Comparison of ENCODE assay signal across 1 cellular context in the genomic region with DNA sequence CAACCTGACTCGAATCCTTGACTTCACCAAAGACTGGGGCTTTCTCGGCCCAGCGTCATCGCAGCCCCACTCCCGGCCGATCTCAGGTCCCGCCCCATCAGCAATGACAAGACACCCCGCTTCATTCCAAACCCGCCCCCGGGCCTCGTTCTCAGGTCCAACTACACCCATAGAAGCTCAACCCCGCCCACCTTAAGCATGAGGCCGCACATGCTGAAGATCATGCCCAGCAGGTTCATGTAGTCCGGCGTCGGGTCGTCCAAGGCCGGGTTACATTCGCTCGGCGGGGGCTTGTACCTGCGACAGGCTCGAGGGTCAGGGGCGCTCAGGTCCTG.
TF ChIP-seq lines count a peak whose summit lies in the region.

No MANE protein-coding gene starts in this region.

TF ChIP-seq in HepG2, 621 proteins besides CTCF, POLR2A, EP300 and RAD21 (continued from another document):
- peak; percentile 44; the same call in 1 of the 2 replicates for TF ChIP-seq ZNF841 (CRISPR knock-in tag; IDR thresholded peaks at IDR 0.05; ENCODE audit: borderline replicate concordance)
- TF ChIP-seq ZIK1 (CRISPR knock-in tag; IDR thresholded peaks at IDR 0.05; ENCODE audit: borderline replicate concordance, low read depth), result 0 out of 2 replicates have a peak, but pooled peaks have one; percentile 23
- TF ChIP-seq MYC (CRISPR knock-in tag; IDR thresholded peaks at IDR 0.05; ENCODE audit: borderline replicate concordance), result peak; percentile 62; the same call in 1 of the 2 replicates
- no peak for TF ChIP-seq SKI (IDR thresholded peaks at IDR 0.05; ENCODE audit: partially characterized antibody)
- TF ChIP-seq, protein P1, sequence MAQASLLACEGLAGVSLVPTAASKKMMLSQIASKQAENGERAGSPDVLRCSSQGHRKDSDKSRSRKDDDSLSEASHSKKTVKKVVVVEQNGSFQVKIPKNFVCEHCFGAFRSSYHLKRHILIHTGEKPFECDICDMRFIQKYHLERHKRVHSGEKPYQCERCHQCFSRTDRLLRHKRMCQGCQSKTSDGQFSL (CRISPR knock-in tag; IDR thresholded peaks at IDR 0.05), result no peak
- TF ChIP-seq ZNF788 (CRISPR knock-in tag; IDR thresholded peaks at IDR 0.05; ENCODE audit: borderline replicate concordance), result no peak
- TF ChIP-seq RNF2 (conservative IDR thresholded peaks at IDR 0.05; ENCODE audit: low read depth), result peak; percentile 79; the same call in 1 of the 2 replicates
- TF ChIP-seq CHD2 (IDR thresholded peaks at IDR 0.05; ENCODE audit: low read depth, low read length), result no peak
- no peak for TF ChIP-seq MEIS2 (CRISPR knock-in tag; IDR thresholded peaks at IDR 0.05)
- TF ChIP-seq ZNF878 (CRISPR knock-in tag; IDR thresholded peaks at IDR 0.05), result no peak
- peak; percentile 48; the same call in 1 of the 2 replicates for TF ChIP-seq ZNF891 (CRISPR knock-in tag; IDR thresholded peaks at IDR 0.05)
- TF ChIP-seq ZNF780A (CRISPR knock-in tag; IDR thresholded peaks at IDR 0.05), result no peak
- TF ChIP-seq ZFP62 (CRISPR knock-in tag; IDR thresholded peaks at IDR 0.05), result no peak
- TF ChIP-seq, protein P2, sequence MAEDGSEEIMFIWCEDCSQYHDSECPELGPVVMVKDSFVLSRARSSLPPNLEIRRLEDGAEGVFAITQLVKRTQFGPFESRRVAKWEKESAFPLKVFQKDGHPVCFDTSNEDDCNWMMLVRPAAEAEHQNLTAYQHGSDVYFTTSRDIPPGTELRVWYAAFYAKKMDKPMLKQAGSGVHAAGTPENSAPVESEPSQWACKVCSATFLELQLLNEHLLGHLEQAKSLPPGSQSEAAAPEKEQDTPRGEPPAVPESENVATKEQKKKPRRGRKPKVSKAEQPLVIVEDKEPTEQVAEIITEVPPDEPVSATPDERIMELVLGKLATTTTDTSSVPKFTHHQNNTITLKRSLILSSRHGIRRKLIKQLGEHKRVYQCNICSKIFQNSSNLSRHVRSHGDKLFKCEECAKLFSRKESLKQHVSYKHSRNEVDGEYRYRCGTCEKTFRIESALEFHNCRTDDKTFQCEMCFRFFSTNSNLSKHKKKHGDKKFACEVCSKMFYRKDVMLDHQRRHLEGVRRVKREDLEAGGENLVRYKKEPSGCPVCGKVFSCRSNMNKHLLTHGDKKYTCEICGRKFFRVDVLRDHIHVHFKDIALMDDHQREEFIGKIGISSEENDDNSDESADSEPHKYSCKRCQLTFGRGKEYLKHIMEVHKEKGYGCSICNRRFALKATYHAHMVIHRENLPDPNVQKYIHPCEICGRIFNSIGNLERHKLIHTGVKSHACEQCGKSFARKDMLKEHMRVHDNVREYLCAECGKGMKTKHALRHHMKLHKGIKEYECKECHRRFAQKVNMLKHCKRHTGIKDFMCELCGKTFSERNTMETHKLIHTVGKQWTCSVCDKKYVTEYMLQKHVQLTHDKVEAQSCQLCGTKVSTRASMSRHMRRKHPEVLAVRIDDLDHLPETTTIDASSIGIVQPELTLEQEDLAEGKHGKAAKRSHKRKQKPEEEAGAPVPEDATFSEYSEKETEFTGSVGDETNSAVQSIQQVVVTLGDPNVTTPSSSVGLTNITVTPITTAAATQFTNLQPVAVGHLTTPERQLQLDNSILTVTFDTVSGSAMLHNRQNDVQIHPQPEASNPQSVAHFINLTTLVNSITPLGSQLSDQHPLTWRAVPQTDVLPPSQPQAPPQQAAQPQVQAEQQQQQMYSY (CRISPR knock-in tag; IDR thresholded peaks at IDR 0.05), result no peak
- no peak for TF ChIP-seq ZMYM2 (CRISPR knock-in tag; IDR thresholded peaks at IDR 0.05)
- TF ChIP-seq ZNF605 (CRISPR knock-in tag; IDR thresholded peaks at IDR 0.05), result peak; percentile 27; the same call in 1 of the 2 replicates
- TF ChIP-seq GABPA (IDR thresholded peaks at IDR 0.05; ENCODE audit: low read depth, low read length), result no peak
- no peak for TF ChIP-seq GABPA (CRISPR knock-in tag; IDR thresholded peaks at IDR 0.05; ENCODE audit: low read depth)
- no peak for TF ChIP-seq IKZF1 (IDR thresholded peaks at IDR 0.05)
- TF ChIP-seq, protein P3, sequence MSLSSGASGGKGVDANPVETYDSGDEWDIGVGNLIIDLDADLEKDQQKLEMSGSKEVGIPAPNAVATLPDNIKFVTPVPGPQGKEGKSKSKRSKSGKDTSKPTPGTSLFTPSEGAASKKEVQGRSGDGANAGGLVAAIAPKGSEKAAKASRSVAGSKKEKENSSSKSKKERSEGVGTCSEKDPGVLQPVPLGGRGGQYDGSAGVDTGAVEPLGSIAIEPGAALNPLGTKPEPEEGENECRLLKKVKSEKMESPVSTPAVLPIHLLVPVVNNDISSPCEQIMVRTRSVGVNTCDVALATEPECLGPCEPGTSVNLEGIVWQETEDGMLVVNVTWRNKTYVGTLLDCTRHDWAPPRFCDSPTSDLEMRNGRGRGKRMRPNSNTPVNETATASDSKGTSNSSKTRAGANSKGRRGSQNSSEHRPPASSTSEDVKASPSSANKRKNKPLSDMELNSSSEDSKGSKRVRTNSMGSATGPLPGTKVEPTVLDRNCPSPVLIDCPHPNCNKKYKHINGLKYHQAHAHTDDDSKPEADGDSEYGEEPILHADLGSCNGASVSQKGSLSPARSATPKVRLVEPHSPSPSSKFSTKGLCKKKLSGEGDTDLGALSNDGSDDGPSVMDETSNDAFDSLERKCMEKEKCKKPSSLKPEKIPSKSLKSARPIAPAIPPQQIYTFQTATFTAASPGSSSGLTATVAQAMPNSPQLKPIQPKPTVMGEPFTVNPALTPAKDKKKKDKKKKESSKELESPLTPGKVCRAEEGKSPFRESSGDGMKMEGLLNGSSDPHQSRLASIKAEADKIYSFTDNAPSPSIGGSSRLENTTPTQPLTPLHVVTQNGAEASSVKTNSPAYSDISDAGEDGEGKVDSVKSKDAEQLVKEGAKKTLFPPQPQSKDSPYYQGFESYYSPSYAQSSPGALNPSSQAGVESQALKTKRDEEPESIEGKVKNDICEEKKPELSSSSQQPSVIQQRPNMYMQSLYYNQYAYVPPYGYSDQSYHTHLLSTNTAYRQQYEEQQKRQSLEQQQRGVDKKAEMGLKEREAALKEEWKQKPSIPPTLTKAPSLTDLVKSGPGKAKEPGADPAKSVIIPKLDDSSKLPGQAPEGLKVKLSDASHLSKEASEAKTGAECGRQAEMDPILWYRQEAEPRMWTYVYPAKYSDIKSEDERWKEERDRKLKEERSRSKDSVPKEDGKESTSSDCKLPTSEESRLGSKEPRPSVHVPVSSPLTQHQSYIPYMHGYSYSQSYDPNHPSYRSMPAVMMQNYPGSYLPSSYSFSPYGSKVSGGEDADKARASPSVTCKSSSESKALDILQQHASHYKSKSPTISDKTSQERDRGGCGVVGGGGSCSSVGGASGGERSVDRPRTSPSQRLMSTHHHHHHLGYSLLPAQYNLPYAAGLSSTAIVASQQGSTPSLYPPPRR (CRISPR knock-in tag; IDR thresholded peaks at IDR 0.05; ENCODE audit: borderline replicate concordance), result no peak
- no peak for TF ChIP-seq ZNF30 (CRISPR knock-in tag; IDR thresholded peaks at IDR 0.05)
- TF ChIP-seq ZNF274 (CRISPR knock-in tag; IDR thresholded peaks at IDR 0.05), result peak; percentile 38; the same call in 1 of the 2 replicates
- peak; percentile 95 for TF ChIP-seq AGO2 (optimal IDR thresholded peaks at IDR 0.05; ENCODE audit: low read depth, low read length)
- TF ChIP-seq POLR2AphosphoS5 (IDR thresholded peaks at IDR 0.05; ENCODE audit: low read depth, low read length), result no peak
- TF ChIP-seq ZZZ3 (CRISPR knock-in tag; IDR thresholded peaks at IDR 0.05; ENCODE audit: borderline replicate concordance), result no peak
- TF ChIP-seq NR2F6 (IDR thresholded peaks at IDR 0.05), result no peak
- no peak for TF ChIP-seq NR2F6 (CRISPR knock-in tag; IDR thresholded peaks at IDR 0.05)
- TF ChIP-seq ZNF138 (CRISPR knock-in tag; IDR thresholded peaks at IDR 0.05; ENCODE audit: low read depth), result no peak
- TF ChIP-seq, protein P4, sequence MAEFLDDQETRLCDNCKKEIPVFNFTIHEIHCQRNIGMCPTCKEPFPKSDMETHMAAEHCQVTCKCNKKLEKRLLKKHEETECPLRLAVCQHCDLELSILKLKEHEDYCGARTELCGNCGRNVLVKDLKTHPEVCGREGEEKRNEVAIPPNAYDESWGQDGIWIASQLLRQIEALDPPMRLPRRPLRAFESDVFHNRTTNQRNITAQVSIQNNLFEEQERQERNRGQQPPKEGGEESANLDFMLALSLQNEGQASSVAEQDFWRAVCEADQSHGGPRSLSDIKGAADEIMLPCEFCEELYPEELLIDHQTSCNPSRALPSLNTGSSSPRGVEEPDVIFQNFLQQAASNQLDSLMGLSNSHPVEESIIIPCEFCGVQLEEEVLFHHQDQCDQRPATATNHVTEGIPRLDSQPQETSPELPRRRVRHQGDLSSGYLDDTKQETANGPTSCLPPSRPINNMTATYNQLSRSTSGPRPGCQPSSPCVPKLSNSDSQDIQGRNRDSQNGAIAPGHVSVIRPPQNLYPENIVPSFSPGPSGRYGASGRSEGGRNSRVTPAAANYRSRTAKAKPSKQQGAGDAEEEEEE (CRISPR knock-in tag; IDR thresholded peaks at IDR 0.05; ENCODE audit: borderline replicate concordance), result no peak
- TF ChIP-seq, protein P5, sequence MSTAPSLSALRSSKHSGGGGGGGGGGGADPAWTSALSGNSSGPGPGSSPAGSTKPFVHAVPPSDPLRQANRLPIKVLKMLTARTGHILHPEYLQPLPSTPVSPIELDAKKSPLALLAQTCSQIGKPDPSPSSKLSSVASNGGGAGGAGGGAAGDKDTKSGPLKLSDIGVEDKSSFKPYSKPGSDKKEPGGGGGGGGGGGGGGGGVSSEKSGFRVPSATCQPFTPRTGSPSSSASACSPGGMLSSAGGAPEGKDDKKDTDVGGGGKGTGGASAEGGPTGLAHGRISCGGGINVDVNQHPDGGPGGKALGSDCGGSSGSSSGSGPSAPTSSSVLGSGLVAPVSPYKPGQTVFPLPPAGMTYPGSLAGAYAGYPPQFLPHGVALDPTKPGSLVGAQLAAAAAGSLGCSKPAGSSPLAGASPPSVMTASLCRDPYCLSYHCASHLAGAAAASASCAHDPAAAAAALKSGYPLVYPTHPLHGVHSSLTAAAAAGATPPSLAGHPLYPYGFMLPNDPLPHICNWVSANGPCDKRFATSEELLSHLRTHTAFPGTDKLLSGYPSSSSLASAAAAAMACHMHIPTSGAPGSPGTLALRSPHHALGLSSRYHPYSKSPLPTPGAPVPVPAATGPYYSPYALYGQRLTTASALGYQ (CRISPR knock-in tag; IDR thresholded peaks at IDR 0.05), result no peak
- TF ChIP-seq, protein P6, sequence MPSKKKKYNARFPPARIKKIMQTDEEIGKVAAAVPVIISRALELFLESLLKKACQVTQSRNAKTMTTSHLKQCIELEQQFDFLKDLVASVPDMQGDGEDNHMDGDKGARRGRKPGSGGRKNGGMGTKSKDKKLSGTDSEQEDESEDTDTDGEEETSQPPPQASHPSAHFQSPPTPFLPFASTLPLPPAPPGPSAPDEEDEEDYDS (CRISPR knock-in tag; IDR thresholded peaks at IDR 0.05), result no peak
- no peak for TF ChIP-seq TP53 (CRISPR knock-in tag; conservative IDR thresholded peaks at IDR 0.05)
- no peak for TF ChIP-seq ZBTB1 (CRISPR knock-in tag; IDR thresholded peaks at IDR 0.05; ENCODE audit: borderline replicate concordance)
- TF ChIP-seq, protein P7, sequence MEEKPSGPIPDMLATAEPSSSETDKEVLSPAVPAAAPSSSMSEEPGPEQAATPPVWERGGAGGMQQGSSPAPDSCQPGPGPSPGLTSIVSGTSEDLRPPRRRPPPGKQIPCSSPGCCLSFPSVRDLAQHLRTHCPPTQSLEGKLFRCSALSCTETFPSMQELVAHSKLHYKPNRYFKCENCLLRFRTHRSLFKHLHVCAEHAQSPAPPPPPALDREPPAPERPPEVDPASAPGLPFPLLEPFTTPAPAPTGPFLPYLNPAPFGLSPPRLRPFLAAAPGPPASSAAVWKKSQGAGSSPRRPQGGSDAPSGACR (CRISPR knock-in tag; IDR thresholded peaks at IDR 0.05), result no peak; the same call in 1 of the 2 replicates
TF ChIP-seq in HepG2: peak in this region for 19.
